Comparison of ENCODE assay signal across 24 cellular contexts in the genomic region with DNA sequence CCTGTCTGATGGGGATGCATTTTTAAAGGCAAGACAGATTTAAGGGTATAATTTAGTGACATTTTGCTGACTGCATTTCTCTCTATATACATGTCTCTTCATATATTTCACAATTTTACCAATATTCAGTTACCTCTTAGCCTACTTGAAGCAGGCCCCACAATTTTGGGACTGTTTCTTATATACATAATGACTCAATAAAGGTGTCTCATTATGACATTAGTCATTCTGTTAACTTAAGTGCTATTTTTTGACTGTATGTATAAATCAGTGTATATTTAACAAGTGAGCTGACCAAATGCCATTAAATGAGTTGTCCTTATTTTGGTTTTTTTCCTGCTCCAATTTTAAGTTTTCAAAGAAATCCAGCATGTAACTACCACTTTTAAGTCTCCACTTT.
"Had no signal": no experiment of that assay in that cellular context is flagged by ENCODE, and none has a peak within 500 bp of the region (broad histone marks: within the 10 kb centered on the region; RNA-seq: fewer than 3 reads in every experiment).

No MANE protein-coding gene starts in this region.

- H3K4me1 Mint-ChIP-seq: naive thymus-derived CD8-positive, alpha-beta T cell had no signal

- H3K36me3 ChIP-seq: neural progenitor cell, ovary, right atrium auricular region, sigmoid colon, stomach, thoracic aorta, transverse colon had no signal

- H3K9me3 ChIP-seq: mucosa of descending colon, ovary, right atrium auricular region, sigmoid colon, stomach, thoracic aorta, transverse colon had no signal

- DNase-seq: effector memory CD8-positive, alpha-beta T cell; erythroblast; foreskin keratinocyte; head of caudate nucleus; kidney; left colon; left ventricle myocardium superior; mucosa of descending colon; naive thymus-derived CD8-positive, alpha-beta T cell; nucleus accumbens; ovary; sigmoid colon; stimulated activated naive CD4-positive, alpha-beta T cell; stomach; substantia nigra; transverse colon had no signal

- H3K27ac ChIP-seq: foreskin keratinocyte, hepatocyte, neural progenitor cell, ovary, right atrium auricular region, sigmoid colon, skin epidermis, stomach, thoracic aorta, transverse colon had no signal

- H3K4me3 Mint-ChIP-seq: dendritic cell treated with granulocyte-macrophage colony-stimulating factor and Interleukin-4, amounts not matched to agents 40 ng/mL and 50 ng/mL, for 4 days; effector memory CD8-positive, alpha-beta T cell; naive thymus-derived CD8-positive, alpha-beta T cell; neural progenitor cell had no signal

- H3K27me3 Mint-ChIP-seq: dendritic cell treated with granulocyte-macrophage colony-stimulating factor and Interleukin-4, amounts not matched to agents 40 ng/mL and 50 ng/mL, for 4 days; effector memory CD8-positive, alpha-beta T cell had no signal

- ATAC-seq: effector memory CD8-positive, alpha-beta T cell; foreskin keratinocyte; left colon; left ventricle myocardium superior; mucosa of descending colon; naive thymus-derived CD8-positive, alpha-beta T cell had no signal

- H3K27ac Mint-ChIP-seq: dendritic cell treated with granulocyte-macrophage colony-stimulating factor and Interleukin-4, amounts not matched to agents 40 ng/mL and 50 ng/mL, for 4 days; effector memory CD8-positive, alpha-beta T cell; naive thymus-derived CD8-positive, alpha-beta T cell; neural progenitor cell had no signal

- H3K4me3 ChIP-seq: hepatocyte, lung, mucosa of descending colon, neural progenitor cell, ovary, right atrium auricular region, sigmoid colon, skin epidermis, stomach, thoracic aorta, transverse colon had no signal

- FAIRE-seq: colon, kidney had no signal

- H3K36me3 Mint-ChIP-seq: naive thymus-derived CD8-positive, alpha-beta T cell had no signal

- H3K9me3 Mint-ChIP-seq: dendritic cell treated with granulocyte-macrophage colony-stimulating factor and Interleukin-4, amounts not matched to agents 40 ng/mL and 50 ng/mL, for 4 days; naive thymus-derived CD8-positive, alpha-beta T cell; neural progenitor cell had no signal
